9 cellular contexts compared by ENCODE assay signal in the genomic region with DNA sequence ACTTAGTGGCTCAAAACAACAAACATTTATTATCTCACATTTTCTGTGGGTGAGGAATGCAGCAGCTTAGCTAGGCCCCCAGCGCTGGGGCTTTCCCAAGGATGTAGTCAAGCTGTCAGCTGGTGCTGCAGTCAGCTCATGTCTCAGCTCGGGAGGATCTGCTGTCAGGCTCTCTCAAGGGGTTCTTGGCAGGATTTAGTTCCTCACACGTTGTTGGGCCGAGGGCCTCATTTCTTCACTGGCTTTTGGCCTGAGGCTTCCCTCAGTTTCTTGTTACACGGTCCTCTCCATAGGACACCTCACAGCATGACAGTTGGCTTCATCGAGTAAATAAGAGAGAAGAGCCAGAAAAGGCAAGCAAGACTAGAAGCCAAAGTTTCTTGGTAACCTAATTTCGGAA. TPM values are rescaled to one million over a fixed set of nuclear protein-coding genes. Genes with fewer than 3 reads are reported as not detected.
DNase-seq lines count a peak whose midpoint lies in the region; ATAC-seq and TF ChIP-seq lines count a peak whose summit lies in the region.
"Had no signal": no experiment of that assay in that cellular context is flagged by ENCODE, and none has a peak within 500 bp of the region (broad histone marks: within the 10 kb centered on the region; RNA-seq: fewer than 3 reads in every experiment).

No MANE protein-coding gene starts in this region.

- peaks cover 20% of the 10 kb centered on the region for H3K27me3 Mint-ChIP-seq in activated CD8-positive, alpha-beta memory T cell treated with anti-CD3 and anti-CD28 coated beads, Interleukin-2, amount 10 ng/mL, durations not matched to agents 7 days and 5 days
- H3K27me3 Mint-ChIP-seq: progenitor cell of endocrine pancreas had no signal

- no peaks in the 10 kb centered on the region for H4K20me1 ChIP-seq in osteoblast (ENCODE audit: insufficient read depth, low read length)

- DNase-seq in choroid plexus epithelial cell (ENCODE audit: low read depth), result peak; percentile 98
- DNase-seq in osteoblast (ENCODE audit: insufficient read length, low spot score, missing footprints), result no peak
- no peak for DNase-seq in NCI-H345 (lab: John Stamatoyannopoulos, UW)
- no peak for DNase-seq in islet precursor cell
- no peak for DNase-seq in activated CD8-positive, alpha-beta memory T cell treated with anti-CD3 and anti-CD28 coated beads, Interleukin-2, amount 10 ng/mL, durations not matched to agents 7 days and 5 days
- DNase-seq: activated T-cell treated with anti-CD3 and anti-CD28 coated beads, Interleukin-2, amount 50 U/mL, for 24 hours had no signal

- H3K4me3 ChIP-seq in choroid plexus epithelial cell (ENCODE audit: low read depth, low read length) (no peak overlapping the region), osteoblast (ENCODE audit: insufficient read depth, low read length) (no peak overlapping the region)

- H3K27ac ChIP-seq in osteoblast (ENCODE audit: low read depth, low read length), result no peak overlapping the region

- H3K4me1 ChIP-seq in osteoblast (ENCODE audit: insufficient read depth, low read length), result no peaks in the 10 kb centered on the region

- H3K79me2 ChIP-seq in osteoblast (ENCODE audit: insufficient read depth, low read length), result no peaks in the 10 kb centered on the region

- H3K27me3 ChIP-seq in osteoblast (ENCODE audit: insufficient read depth, low read length), result no peaks in the 10 kb centered on the region

- peak overlapping the region; percentile 60 for H2AFZ ChIP-seq in osteoblast (ENCODE audit: low read length)

- H3K9me3 Mint-ChIP-seq in activated CD8-positive, alpha-beta memory T cell treated with anti-CD3 and anti-CD28 coated beads, Interleukin-2, amount 10 ng/mL, durations not matched to agents 7 days and 5 days (ENCODE audit: low read depth), result no peaks in the 10 kb centered on the region
- H3K9me3 Mint-ChIP-seq: activated T-cell treated with anti-CD3 and anti-CD28 coated beads, Interleukin-2, amount 50 U/mL, for 24 hours had no signal

- no peak overlapping the region for H3K4me2 ChIP-seq in osteoblast (ENCODE audit: insufficient read depth, low read length)

- no peaks in the 10 kb centered on the region for H3K9me3 ChIP-seq in osteoblast (ENCODE audit: low read depth, low read length)

- H3K27ac Mint-ChIP-seq in activated CD8-positive, alpha-beta memory T cell treated with anti-CD3 and anti-CD28 coated beads, Interleukin-2, amount 10 ng/mL, durations not matched to agents 7 days and 5 days, result no peak overlapping the region
- H3K27ac Mint-ChIP-seq: activated T-cell treated with anti-CD3 and anti-CD28 coated beads, Interleukin-2, amount 50 U/mL, for 24 hours; progenitor cell of endocrine pancreas had no signal

- no peak overlapping the region for H3K4me3 Mint-ChIP-seq in activated CD8-positive, alpha-beta memory T cell treated with anti-CD3 and anti-CD28 coated beads, Interleukin-2, amount 10 ng/mL, durations not matched to agents 7 days and 5 days
- H3K4me3 Mint-ChIP-seq: activated T-cell treated with anti-CD3 and anti-CD28 coated beads, Interleukin-2, amount 50 U/mL, for 24 hours had no signal

- H3K36me3 ChIP-seq in osteoblast (ENCODE audit: insufficient read depth, low read length), result no peaks in the 10 kb centered on the region

- ATAC-seq in GM19023 (IDR thresholded peaks at IDR 0.05; ENCODE audit: unreplicated experiment) (peak; percentile 74), HG03196 (IDR thresholded peaks at IDR 0.05; ENCODE audit: unreplicated experiment) (peak; percentile 62)
- ATAC-seq in activated CD8-positive, alpha-beta memory T cell treated with anti-CD3 and anti-CD28 coated beads, Interleukin-2, amount 10 ng/mL, durations not matched to agents 7 days and 5 days, result no peak

- TF ChIP-seq CTCF in choroid plexus epithelial cell (conservative IDR thresholded peaks at IDR 0.05; ENCODE audit: low read depth, low read length) (no peak), osteoblast (IDR thresholded peaks at IDR 0.05; ENCODE audit: extremely low read depth, low read depth, low read length) (no peak)

- no peaks in the 10 kb centered on the region for H3K36me3 Mint-ChIP-seq in activated CD8-positive, alpha-beta memory T cell treated with anti-CD3 and anti-CD28 coated beads, Interleukin-2, amount 10 ng/mL, durations not matched to agents 7 days and 5 days

- CTCF ChIA-PET in activated CD8-positive, alpha-beta memory T cell treated with anti-CD3 and anti-CD28 coated beads, Interleukin-2, amount 10 ng/mL, durations not matched to agents 7 days and 5 days (lab: Charles Lee), result interaction anchor here (1.0 to 2.5 kb wide), 6 partner anchors 12 to 159 kb away, joined by 3 to 12 read pairs (median 7); no protein-coding TSS in a partner anchor

- peaks cover 3% of the 10 kb centered on the region for H3K4me1 Mint-ChIP-seq in activated CD8-positive, alpha-beta memory T cell treated with anti-CD3 and anti-CD28 coated beads, Interleukin-2, amount 10 ng/mL, durations not matched to agents 7 days and 5 days

RNA-seq across cellular contexts. Expression of a gene that starts 13.7 kb away (rescaled TPM):
- total RNA-seq in osteoblast, result 85.0 and 85.5 TPM in 2 replicates
- total RNA-seq in activated CD8-positive, alpha-beta memory T cell treated with anti-CD3 and anti-CD28 coated beads, Interleukin-2, amount 10 ng/mL, durations not matched to agents 7 days and 5 days, result 100 to 1,000 TPM; 155 to 163 TPM

RNA-seq across cellular contexts. Expression of a gene that starts 24.2 kb away (rescaled TPM):
- total RNA-seq in osteoblast, result not detected in 2 replicates
- total RNA-seq in activated CD8-positive, alpha-beta memory T cell treated with anti-CD3 and anti-CD28 coated beads, Interleukin-2, amount 10 ng/mL, durations not matched to agents 7 days and 5 days, result not detected
